In the genomic region with DNA sequence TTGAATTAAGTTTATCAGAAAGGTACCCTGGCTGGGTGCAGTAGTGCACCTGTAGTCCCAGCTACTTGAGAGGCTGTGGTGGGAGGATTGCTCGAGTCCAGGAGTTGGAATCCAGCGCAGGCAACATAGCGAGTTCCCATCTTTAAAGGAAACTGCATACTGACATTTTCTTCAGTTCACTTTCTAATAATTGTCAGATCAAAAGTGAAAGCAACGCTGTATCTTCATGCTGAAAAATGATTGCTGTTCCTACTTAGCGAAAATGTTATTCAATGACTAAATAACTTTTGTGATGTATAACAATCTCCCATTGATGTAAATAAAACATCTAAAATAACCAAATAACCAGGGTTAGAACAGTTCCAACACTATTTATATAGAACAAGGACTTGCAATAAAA, we compare ENCODE assay signal across 2 cellular contexts.
TF ChIP-seq lines count a peak whose summit lies in the region.

No MANE protein-coding gene starts in this region.

TF ChIP-seq in A549, 52 proteins besides CTCF, POLR2A, EP300 and RAD21 (continued from another document):
- no peak for TF ChIP-seq HES2 (IDR thresholded peaks at IDR 0.05)
- no peak for TF ChIP-seq ELK1 (IDR thresholded peaks at IDR 0.05; ENCODE audit: low read depth, low read length)
- no peak for TF ChIP-seq NFE2L2 (conservative IDR thresholded peaks at IDR 0.05; ENCODE audit: low read length)
- TF ChIP-seq NR3C1 (IDR thresholded peaks at IDR 0.05), result no peak
- no peak for TF ChIP-seq PBX3 (IDR thresholded peaks at IDR 0.05)
- no peak for TF ChIP-seq CBX8 (IDR thresholded peaks at IDR 0.05)
- no peak for TF ChIP-seq GATA3 (IDR thresholded peaks at IDR 0.05; ENCODE audit: borderline replicate concordance)
- TF ChIP-seq MYC (IDR thresholded peaks at IDR 0.05; ENCODE audit: borderline replicate concordance, low read length), result no peak
- TF ChIP-seq, protein P1, sequence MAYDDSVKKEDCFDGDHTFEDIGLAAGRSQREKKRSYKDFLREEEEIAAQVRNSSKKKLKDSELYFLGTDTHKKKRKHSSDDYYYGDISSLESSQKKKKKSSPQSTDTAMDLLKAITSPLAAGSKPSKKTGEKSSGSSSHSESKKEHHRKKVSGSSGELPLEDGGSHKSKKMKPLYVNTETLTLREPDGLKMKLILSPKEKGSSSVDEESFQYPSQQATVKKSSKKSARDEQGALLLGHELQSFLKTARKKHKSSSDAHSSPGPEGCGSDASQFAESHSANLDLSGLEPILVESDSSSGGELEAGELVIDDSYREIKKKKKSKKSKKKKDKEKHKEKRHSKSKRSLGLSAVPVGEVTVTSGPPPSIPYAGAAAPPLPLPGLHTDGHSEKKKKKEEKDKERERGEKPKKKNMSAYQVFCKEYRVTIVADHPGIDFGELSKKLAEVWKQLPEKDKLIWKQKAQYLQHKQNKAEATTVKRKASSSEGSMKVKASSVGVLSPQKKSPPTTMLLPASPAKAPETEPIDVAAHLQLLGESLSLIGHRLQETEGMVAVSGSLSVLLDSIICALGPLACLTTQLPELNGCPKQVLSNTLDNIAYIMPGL (CRISPR knock-in tag; IDR thresholded peaks at IDR 0.05; ENCODE audit: borderline replicate concordance), result no peak
- no peak for TF ChIP-seq HOXB5 (CRISPR knock-in tag; IDR thresholded peaks at IDR 0.05)
- TF ChIP-seq CBX2 (IDR thresholded peaks at IDR 0.05; ENCODE audit: borderline replicate concordance, low read depth), result no peak
- no peak for TF ChIP-seq KDM5A (IDR thresholded peaks at IDR 0.05)
- no peak for TF ChIP-seq ATOH8 (CRISPR knock-in tag; IDR thresholded peaks at IDR 0.05; ENCODE audit: low read depth)

TF ChIP-seq in HCT116, 20 proteins besides CTCF, POLR2A, EP300 and RAD21 (continued from another document):
- TF ChIP-seq POLR2AphosphoS5 (IDR thresholded peaks at IDR 0.05; ENCODE audit: low read depth, low read length) (no peak), EZH2 (IDR thresholded peaks at IDR 0.05) (no peak), YY1 (IDR thresholded peaks at IDR 0.05; ENCODE audit: extremely low read depth, insufficient replicate concordance, low read depth, low read length) (no peak), ZFX (IDR thresholded peaks at IDR 0.05) (no peak), JUND (IDR thresholded peaks at IDR 0.05) (no peak), FOSL1 (IDR thresholded peaks at IDR 0.05; ENCODE audit: low read depth) (no peak), EGR1 (IDR thresholded peaks at IDR 0.05; ENCODE audit: low read depth) (no peak), CBX3 (IDR thresholded peaks at IDR 0.05; ENCODE audit: low read depth) (no peak), TCF7L2 (IDR thresholded peaks at IDR 0.05; ENCODE audit: borderline replicate concordance, extremely low read depth, insufficient read depth, insufficient read length) (no peak), REST (IDR thresholded peaks at IDR 0.05; ENCODE audit: low read depth) (no peak), ELF1 (IDR thresholded peaks at IDR 0.05; ENCODE audit: borderline replicate concordance, low read depth) (no peak)
- TF ChIP-seq, protein P2, sequence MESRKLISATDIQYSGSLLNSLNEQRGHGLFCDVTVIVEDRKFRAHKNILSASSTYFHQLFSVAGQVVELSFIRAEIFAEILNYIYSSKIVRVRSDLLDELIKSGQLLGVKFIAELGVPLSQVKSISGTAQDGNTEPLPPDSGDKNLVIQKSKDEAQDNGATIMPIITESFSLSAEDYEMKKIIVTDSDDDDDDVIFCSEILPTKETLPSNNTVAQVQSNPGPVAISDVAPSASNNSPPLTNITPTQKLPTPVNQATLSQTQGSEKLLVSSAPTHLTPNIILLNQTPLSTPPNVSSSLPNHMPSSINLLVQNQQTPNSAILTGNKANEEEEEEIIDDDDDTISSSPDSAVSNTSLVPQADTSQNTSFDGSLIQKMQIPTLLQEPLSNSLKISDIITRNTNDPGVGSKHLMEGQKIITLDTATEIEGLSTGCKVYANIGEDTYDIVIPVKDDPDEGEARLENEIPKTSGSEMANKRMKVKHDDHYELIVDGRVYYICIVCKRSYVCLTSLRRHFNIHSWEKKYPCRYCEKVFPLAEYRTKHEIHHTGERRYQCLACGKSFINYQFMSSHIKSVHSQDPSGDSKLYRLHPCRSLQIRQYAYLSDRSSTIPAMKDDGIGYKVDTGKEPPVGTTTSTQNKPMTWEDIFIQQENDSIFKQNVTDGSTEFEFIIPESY (IDR thresholded peaks at IDR 0.05; ENCODE audit: extremely low read depth, insufficient replicate concordance, low read length), result no peak
